In the genomic region with DNA sequence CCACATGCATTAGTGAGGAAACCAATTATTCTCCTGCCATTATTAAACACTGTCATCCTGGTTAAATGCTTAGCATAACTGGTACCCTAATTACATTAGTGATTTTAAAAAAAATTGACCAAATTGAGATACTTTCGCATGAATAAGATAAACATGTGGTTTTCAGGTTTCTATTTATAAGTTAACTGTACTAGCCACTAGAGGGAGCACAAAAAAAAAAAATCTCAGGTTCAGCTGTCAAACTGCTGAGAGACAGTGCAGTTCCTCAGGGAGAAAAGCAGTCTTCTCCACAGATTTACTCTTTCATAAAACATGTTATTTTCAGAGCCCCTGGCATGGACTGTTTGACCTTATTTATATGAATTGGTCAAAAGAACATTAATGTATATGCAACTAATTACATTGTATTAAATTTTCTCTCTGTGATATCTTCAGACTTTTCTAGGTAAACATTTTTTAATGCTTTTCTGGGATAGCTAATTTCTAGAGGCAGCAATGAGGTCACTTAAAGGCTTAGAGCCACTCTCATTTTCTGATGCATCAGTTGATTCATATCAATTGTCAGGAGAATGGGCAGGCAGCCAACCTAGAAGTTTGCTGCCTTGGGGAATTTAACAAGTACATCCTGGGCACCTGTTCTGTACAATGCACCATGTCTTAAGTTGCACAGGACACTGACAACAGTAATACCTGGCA, we compare ENCODE assay signal across 8 cellular contexts.
DNase-seq lines count a peak whose midpoint lies in the region; ATAC-seq, FAIRE-seq and TF ChIP-seq lines count a peak whose summit lies in the region.

No MANE protein-coding gene starts in this region.

- H3K9ac ChIP-seq in astrocyte (ENCODE audit: low read length) = no peak overlapping the region

- H3K36me3 Mint-ChIP-seq in astrocyte (ENCODE audit: low read depth, unreplicated experiment) = peaks cover 3% of the 10 kb centered on the region

- no peak for TF ChIP-seq POLR2A in thyroid gland (IDR thresholded peaks at IDR 0.05)

- H3K79me2 ChIP-seq in astrocyte (ENCODE audit: insufficient read depth, low read length) = no peaks in the 10 kb centered on the region

- FAIRE-seq in astrocyte (lab: Jason Lieb, UNC) = peak; percentile 41

- H3K9me3 ChIP-seq in astrocyte (ENCODE audit: insufficient read depth, low read depth, low read length) (no peaks in the 10 kb centered on the region), thyroid gland (no peaks in the 10 kb centered on the region)

- no peak overlapping the region for H3K27ac Mint-ChIP-seq in astrocyte (ENCODE audit: unreplicated experiment)

- TF ChIP-seq CTCF in GM12873 (IDR thresholded peaks at IDR 0.05; ENCODE audit: insufficient read depth, low read depth, low read length, missing control alignments) = peak; percentile 59
- peak; percentile 69 for TF ChIP-seq CTCF in astrocyte (IDR thresholded peaks at IDR 0.05; ENCODE audit: insufficient read depth, low read depth, low read length)
- peak; percentile 35 to 77 (median 56) for TF ChIP-seq CTCF in thyroid gland (IDR thresholded peaks at IDR 0.05)

- H3K27me3 ChIP-seq in astrocyte (ENCODE audit: insufficient read depth, low read length) (no peaks in the 10 kb centered on the region), thyroid gland (no peaks in the 10 kb centered on the region)

- no peak overlapping the region for H3K4me2 ChIP-seq in astrocyte (ENCODE audit: low read length)

- H3K4me3 Mint-ChIP-seq in astrocyte (ENCODE audit: unreplicated experiment) = no peak overlapping the region

- WGBS in thyroid gland, 2 donors = 9 to 22% methylated on average over 1 of the region's 1 CpG

- H3K36me3 ChIP-seq in astrocyte (ENCODE audit: insufficient read depth, low read length) (peaks cover 26% of the 10 kb centered on the region), thyroid gland (peaks cover 2 to 41% of the 10 kb centered on the region in 2 donors)

- H4K20me1 ChIP-seq in astrocyte (ENCODE audit: insufficient read depth, low read length) = peaks cover 5% of the 10 kb centered on the region

- no peaks in the 10 kb centered on the region for H3K4me1 Mint-ChIP-seq in astrocyte (ENCODE audit: low read depth, unreplicated experiment)

- H3K27me3 Mint-ChIP-seq in astrocyte (ENCODE audit: low read depth, unreplicated experiment) = no peaks in the 10 kb centered on the region

- no peak overlapping the region for H2AFZ ChIP-seq in astrocyte (ENCODE audit: low read depth, low read length)

- intact Hi-C loops in thyroid gland (cut with DNase I) = loop anchor here (5.0 kb wide), 1 partner anchor 222 kb away; no protein-coding TSS in a partner anchor

- H3K4me1 ChIP-seq in astrocyte (ENCODE audit: insufficient read depth, low read length) (no peaks in the 10 kb centered on the region), thyroid gland (no peaks in the 10 kb centered on the region)

- ATAC-seq in HG02870 (IDR thresholded peaks at IDR 0.05; ENCODE audit: unreplicated experiment) = peak; percentile 79

- no peak overlapping the region for H3K4me3 ChIP-seq in astrocyte (ENCODE audit: insufficient read depth, low read depth, low read length)
- H3K4me3 ChIP-seq in thyroid gland (replicated peaks in 1 of 3) = no peak overlapping the region

- DNase-seq in A172 (ENCODE audit: low spot score) = peak; percentile 27
- DNase-seq in NCI-H2196 (lab: John Stamatoyannopoulos, UW; ENCODE audit: unreplicated experiment) = peak; percentile 17
- peak; percentile 19 for DNase-seq in astrocyte (ENCODE audit: low read depth)
- peak; percentile 52 for DNase-seq in iPS-NIHi11 (ENCODE audit: low spot score)
- peak in 1 of 2 donors; percentile 24 for DNase-seq in thyroid gland
- no peak for DNase-seq in islet precursor cell

- no peak overlapping the region for H3K27ac ChIP-seq in astrocyte (ENCODE audit: low read depth, low read length)
- H3K27ac ChIP-seq in thyroid gland = no peak overlapping the region

- H3K9me3 Mint-ChIP-seq in astrocyte (ENCODE audit: unreplicated experiment) = no peaks in the 10 kb centered on the region
